In genomic region chr9:33466565-33467495, GRCh38 we compare ENCODE assay signal across 9 cellular contexts. TPM values are rescaled to one million over a fixed set of nuclear protein-coding genes. Genes with fewer than 3 reads are reported as not detected.
A peak's percentile ranks its signal among the peaks of the same experiment; 100 is the strongest.
DNase-seq lines count a peak whose midpoint lies in the region; ATAC-seq and TF ChIP-seq lines count a peak whose summit lies in the region.
"Had no signal": no experiment of that assay in that cellular context is flagged by ENCODE, and none has a peak within 500 bp of the region (broad histone marks: within the 10 kb centered on the region; RNA-seq: fewer than 3 reads in every experiment).

No MANE protein-coding gene starts in this region.

- no peaks in the 10 kb centered on the region for H3K4me1 ChIP-seq in uterus

- no peaks in the 10 kb centered on the region for H3K9me3 Mint-ChIP-seq in activated T-cell treated with anti-CD3 and anti-CD28 coated beads, Interleukin-2, amount 50 U/mL, for 24 hours
- H3K9me3 Mint-ChIP-seq in osteocyte (ENCODE audit: unreplicated experiment) = no peaks in the 10 kb centered on the region

- no peak overlapping the region for H3K4me3 Mint-ChIP-seq in activated T-cell treated with anti-CD3 and anti-CD28 coated beads, Interleukin-2, amount 50 U/mL, for 24 hours
- no peak overlapping the region for H3K4me3 Mint-ChIP-seq in osteocyte (ENCODE audit: unreplicated experiment)

- peak; percentile 94 for TF ChIP-seq CTCF in fibroblast of mammary gland (conservative IDR thresholded peaks at IDR 0.05; ENCODE audit: control insufficient read depth, insufficient read depth, low read depth, low read length)
- TF ChIP-seq CTCF in osteocyte (IDR thresholded peaks at IDR 0.05) = peak; percentile 90
- TF ChIP-seq CTCF in uterus (IDR thresholded peaks at IDR 0.05) = peak; percentile 70 to 93 (median 80)

- no peaks in the 10 kb centered on the region for H3K36me3 ChIP-seq in uterus

- H3K27ac ChIP-seq in uterus = no peak overlapping the region
- H3K27ac ChIP-seq: epithelial cell of prostate had no signal

- peak; percentile 37 to 43 for DNase-seq in NOMO-1 (lab: John Stamatoyannopoulos, UW; ENCODE audit: unreplicated experiment in 2 of 2)
- no peak for DNase-seq in NOMO-1 treated with dmso at 0.1 percent for 144 hours (lab: John Stamatoyannopoulos, UW; ENCODE audit: unreplicated experiment)
- peak; percentile 43 for DNase-seq in NCI-H748 (lab: John Stamatoyannopoulos, UW; ENCODE audit: unreplicated experiment)
- peak; percentile 84 for DNase-seq in activated T-cell treated with anti-CD3 and anti-CD28 coated beads, Interleukin-2, amount 50 U/mL, for 24 hours
- peak; percentile 35 for DNase-seq in fibroblast of mammary gland (ENCODE audit: low read depth)
- no peak for DNase-seq in osteocyte (ENCODE audit: extremely low spot score, unreplicated experiment)
- DNase-seq in uterus = peak; percentile 56 to 59

- no peak overlapping the region for H3K27ac Mint-ChIP-seq in activated T-cell treated with anti-CD3 and anti-CD28 coated beads, Interleukin-2, amount 50 U/mL, for 24 hours
- H3K27ac Mint-ChIP-seq in osteocyte (ENCODE audit: unreplicated experiment) = no peak overlapping the region

- no peak for ATAC-seq in HG03442 (IDR thresholded peaks at IDR 0.05; ENCODE audit: unreplicated experiment)

- no peak for TF ChIP-seq POLR2A in uterus (IDR thresholded peaks at IDR 0.05)

- no peaks in the 10 kb centered on the region for H3K9me3 ChIP-seq in uterus

- peaks cover 12% of the 10 kb centered on the region for H3K4me1 Mint-ChIP-seq in activated T-cell treated with anti-CD3 and anti-CD28 coated beads, Interleukin-2, amount 50 U/mL, for 24 hours (ENCODE audit: low read depth)
- H3K4me1 Mint-ChIP-seq in osteocyte (ENCODE audit: unreplicated experiment) = peaks cover 4% of the 10 kb centered on the region

- peaks cover 100% of the 10 kb centered on the region for H3K36me3 Mint-ChIP-seq in activated T-cell treated with anti-CD3 and anti-CD28 coated beads, Interleukin-2, amount 50 U/mL, for 24 hours (ENCODE audit: low read depth)
- peaks cover 57% of the 10 kb centered on the region for H3K36me3 Mint-ChIP-seq in osteocyte (ENCODE audit: unreplicated experiment)

- intact Hi-C loops in uterus (cut with DNase I; ENCODE audit: low total_unique reads) = no loop called here

- no peaks in the 10 kb centered on the region for H3K27me3 ChIP-seq in uterus

- H3K4me3 ChIP-seq in fibroblast of mammary gland (ENCODE audit: control insufficient read depth, low read depth, low read length) (no peak overlapping the region), uterus (no peak overlapping the region)

- H3K27me3 Mint-ChIP-seq in activated T-cell treated with anti-CD3 and anti-CD28 coated beads, Interleukin-2, amount 50 U/mL, for 24 hours = no peaks in the 10 kb centered on the region
- H3K27me3 Mint-ChIP-seq in osteocyte (ENCODE audit: unreplicated experiment) = no peaks in the 10 kb centered on the region

RNA-seq across cellular contexts. Expression of gene NOL6, which starts 6.9 kb away (rescaled TPM):
- 34.3 and 34.4 TPM in 2 replicates for total RNA-seq in osteocyte
- total RNA-seq in uterus = 10 to 100 TPM in 2 of 4 donors, 1 to 10 TPM in 2; 7.9 to 35.4 (median 15.8) TPM

RNA-seq across cellular contexts. Expression of gene AQP3, which starts 19.4 kb away (rescaled TPM):
- total RNA-seq in osteocyte = 0.86 and 1.1 TPM in 2 replicates
- 10 to 100 TPM in 1 of 4 donors, 1 to 10 TPM in 2, not detected in 1; 2.8 to 14.4 (median 5.8) TPM for total RNA-seq in uterus

RNA-seq across cellular contexts. Expression of gene ANKRD18B, which starts 57.2 kb away (rescaled TPM):
- total RNA-seq in osteocyte (13.8 and 15.3 TPM in 2 replicates), uterus (under 1 TPM in 1 of 4 donors, not detected in 3; 0.28 TPM)

Comparison
In these comparisons a context has a peak if more than half of its experiments do, and no peak if none do; other contexts are left out.
1. DNase-seq: peak in NOMO-1 (2 of 2), NCI-H748 (single experiment), activated T-cell treated with anti-CD3 and anti-CD28 coated beads, Interleukin-2, amount 50 U/mL, for 24 hours (single experiment), fibroblast of mammary gland (single experiment) and uterus (2 of 2); none in NOMO-1 treated with dmso at 0.1 percent for 144 hours (single experiment) and osteocyte (single experiment).
2. RNA of gene ANKRD18B, which starts 57.2 kb away (total RNA-seq): 13.8 to 15.3 TPM in osteocyte; 0.28 TPM in uterus; every median in the first group is over 10 times any median in the second.
3. Peak in every context shown above with its lines, with median percentiles within 50 percentile points of each other: CTCF ChIP-seq.